ENCODE assay signal across 23 cellular contexts in the genomic region with DNA sequence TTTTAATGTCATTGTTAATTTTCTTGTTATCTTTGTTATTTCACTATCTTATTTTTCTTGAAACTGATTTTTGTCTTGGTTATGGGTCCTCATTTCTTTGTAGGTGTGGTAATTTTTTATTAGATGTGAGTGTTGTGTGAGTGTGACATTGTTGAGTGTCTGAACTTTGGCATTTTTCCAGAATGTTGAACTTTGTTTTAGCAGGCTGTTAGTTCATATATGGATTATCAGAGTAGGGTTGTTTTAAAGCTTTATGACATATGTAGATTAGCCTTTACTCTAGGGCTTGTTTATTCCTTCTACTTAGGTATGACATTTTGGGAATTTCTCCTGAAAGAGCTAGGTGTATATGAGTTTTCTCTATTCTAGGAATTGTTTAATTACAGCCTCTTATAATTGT.
"Had no signal": no experiment of that assay in that cellular context is flagged by ENCODE, and none has a peak within 500 bp of the region (broad histone marks: within the 10 kb centered on the region; RNA-seq: fewer than 3 reads in every experiment).

No MANE protein-coding gene starts in this region.

- ATAC-seq: gastrocnemius medialis; right cardiac atrium; stimulated activated naive CD8-positive, alpha-beta T cell treated with anti-CD3 and anti-CD28 coated beads, Interleukin-15, amount 100 ng/mL, for 72 hours; T-cell had no signal

- H3K4me3 Mint-ChIP-seq: activated B cell treated with CpG ODN at 0.5 μM for 24 hours; activated CD4-positive, alpha-beta memory T cell treated with anti-CD3 and anti-CD28 coated beads for 36 hours; activated T-cell treated with anti-CD3 and anti-CD28 coated beads, Interleukin-2, amount 50 U/mL, for 24 hours; naive B cell; neural progenitor cell; stimulated activated naive CD8-positive, alpha-beta T cell treated with anti-CD3 and anti-CD28 coated beads, Interleukin-15, amount 100 ng/mL, for 72 hours; T-cell; type B pancreatic cell had no signal

- H3K9me3 ChIP-seq: gastrocnemius medialis, suprapubic skin had no signal

- H3K27me3 Mint-ChIP-seq: activated B cell treated with CpG ODN at 0.5 μM for 24 hours; activated CD4-positive, alpha-beta memory T cell treated with anti-CD3 and anti-CD28 coated beads for 36 hours; activated T-cell treated with anti-CD3 and anti-CD28 coated beads, Interleukin-2, amount 50 U/mL, for 24 hours; naive B cell; progenitor cell of endocrine pancreas; stimulated activated naive CD8-positive, alpha-beta T cell treated with anti-CD3 and anti-CD28 coated beads, Interleukin-15, amount 100 ng/mL, for 72 hours; T-cell; type B pancreatic cell had no signal

- H3K4me3 ChIP-seq: gastrocnemius medialis, left ventricle myocardium inferior, neural progenitor cell, smooth muscle cell, suprapubic skin had no signal

- H3K27ac ChIP-seq: brain microvascular endothelial cell, gastrocnemius medialis, left ventricle myocardium inferior, neural progenitor cell, suprapubic skin had no signal

- DNase-seq: activated B cell treated with CpG ODN at 0.5 μM for 24 hours; activated CD4-positive, alpha-beta memory T cell treated with anti-CD3 and anti-CD28 coated beads for 36 hours; activated CD4-positive, alpha-beta T cell treated with anti-CD3 and anti-CD28 coated beads for 4 hours; activated naive CD4-positive, alpha-beta T cell treated with anti-CD3 and anti-CD28 coated beads, Interleukin-2, amount 50 U/mL, for 16 hours; activated T-cell treated with anti-CD3 and anti-CD28 coated beads, Interleukin-2, amount 50 U/mL, for 24 hours; aorta; brain microvascular endothelial cell; cortex of kidney; erythroblast; gastrocnemius medialis; head of caudate nucleus; left ventricle myocardium inferior; naive B cell; right cardiac atrium; stimulated activated CD4-positive, alpha-beta T cell treated with anti-CD3 and anti-CD28 coated beads, Interleukin-4, amount 100 ng/mL, for 1 hour; stimulated activated naive CD8-positive, alpha-beta T cell treated with anti-CD3 and anti-CD28 coated beads, Interleukin-15, amount 100 ng/mL, for 72 hours; T-cell; T-helper 9 cell had no signal

- H3K9ac ChIP-seq: neural progenitor cell had no signal

- H3K4me1 Mint-ChIP-seq: neural progenitor cell; stimulated activated naive CD8-positive, alpha-beta T cell treated with anti-CD3 and anti-CD28 coated beads, Interleukin-15, amount 100 ng/mL, for 72 hours had no signal

- H3K27ac Mint-ChIP-seq: activated B cell treated with CpG ODN at 0.5 μM for 24 hours; activated CD4-positive, alpha-beta memory T cell treated with anti-CD3 and anti-CD28 coated beads for 36 hours; activated T-cell treated with anti-CD3 and anti-CD28 coated beads, Interleukin-2, amount 50 U/mL, for 24 hours; neural progenitor cell; progenitor cell of endocrine pancreas; stimulated activated naive CD8-positive, alpha-beta T cell treated with anti-CD3 and anti-CD28 coated beads, Interleukin-15, amount 100 ng/mL, for 72 hours; T-cell; type B pancreatic cell had no signal
